In genomic region chr5:147968855-147969254, GRCh38 we compare ENCODE assay signal across 21 cellular contexts.
"Had no signal": no experiment of that assay in that cellular context is flagged by ENCODE, and none has a peak within 500 bp of the region (broad histone marks: within the 10 kb centered on the region; RNA-seq: fewer than 3 reads in every experiment).

No MANE protein-coding gene starts in this region.

- H3K36me3 Mint-ChIP-seq: natural killer cell treated with Interleukin-12 subunit alpha and Interleukin-12 subunit beta and Interleukin-15 and Interleukin-18, amount 100 ng/mL, for 72 hours had no signal

- H3K27ac ChIP-seq: ascending aorta, cardiac muscle cell, tibial artery had no signal

- H3K27me3 Mint-ChIP-seq: activated CD4-positive, alpha-beta T cell treated with anti-CD3 and anti-CD28 coated beads, Interleukin-2, amount 10 ng/mL, durations not matched to agents 7 days and 5 days had no signal

- H3K4me3 Mint-ChIP-seq: activated CD4-positive, alpha-beta T cell treated with anti-CD3 and anti-CD28 coated beads, Interleukin-2, amount 10 ng/mL, durations not matched to agents 7 days and 5 days; activated CD8-positive, alpha-beta T cell treated with anti-CD3 and anti-CD28 coated beads, Interleukin-2, amount 10 ng/mL, durations not matched to agents 7 days and 5 days; activated T-cell treated with anti-CD3 and anti-CD28 coated beads, Interleukin-2, amount 50 U/mL, for 24 hours; effector memory CD8-positive, alpha-beta T cell; mesothelial cell of epicardium; natural killer cell treated with Interleukin-12 subunit alpha and Interleukin-12 subunit beta and Interleukin-15 and Interleukin-18, amount 100 ng/mL, for 72 hours had no signal

- DNase-seq: activated CD4-positive, alpha-beta T cell treated with anti-CD3 and anti-CD28 coated beads, Interleukin-2, amount 10 ng/mL, durations not matched to agents 7 days and 5 days; activated CD8-positive, alpha-beta T cell treated with anti-CD3 and anti-CD28 coated beads, Interleukin-2, amount 10 ng/mL, durations not matched to agents 7 days and 5 days; activated effector memory CD4-positive, alpha-beta T cell treated with Interleukin-2 at 50 U/mL for 16 hours; activated naive CD4-positive, alpha-beta T cell treated with anti-CD3 and anti-CD28 coated beads, Interleukin-2, amount 50 U/mL, for 16 hours; activated T-cell treated with anti-CD3 and anti-CD28 coated beads, Interleukin-2, amount 50 U/mL, for 24 hours; effector memory CD8-positive, alpha-beta T cell; foreskin melanocyte; kidney; retina; stimulated activated CD4-positive, alpha-beta T cell treated with anti-CD3 and anti-CD28 coated beads, Interleukin-12 subunit alpha, Interleukin-12 subunit beta, amount 100 ng/mL, for 4 hours; stimulated activated CD4-positive, alpha-beta T cell treated with anti-CD3 and anti-CD28 coated beads, Interleukin-1b, Interleukin-23, amount 100 ng/mL, for 48 hours; stimulated activated naive CD8-positive, alpha-beta T cell treated with anti-CD3 and anti-CD28 coated beads, Interleukin-15, Interleukin-2, amounts not matched to agents 100 U/mL and 50 U/mL, for 24 hours; substantia nigra; T-helper 1 cell; T1000; tibial artery had no signal

- FAIRE-seq: kidney had no signal

- H3K4me1 ChIP-seq: ascending aorta, tibial artery had no signal

- H3K9me3 Mint-ChIP-seq: activated CD4-positive, alpha-beta T cell treated with anti-CD3 and anti-CD28 coated beads, Interleukin-2, amount 10 ng/mL, durations not matched to agents 7 days and 5 days; activated T-cell treated with anti-CD3 and anti-CD28 coated beads, Interleukin-2, amount 50 U/mL, for 24 hours; effector memory CD8-positive, alpha-beta T cell; mesothelial cell of epicardium; natural killer cell treated with Interleukin-12 subunit alpha and Interleukin-12 subunit beta and Interleukin-15 and Interleukin-18, amount 100 ng/mL, for 72 hours had no signal

- H3K36me3 ChIP-seq: ascending aorta, cardiac muscle cell, tibial artery had no signal

- H3K27me3 ChIP-seq: ascending aorta, cardiac muscle cell, tibial artery had no signal

- H3K27ac Mint-ChIP-seq: activated CD4-positive, alpha-beta T cell treated with anti-CD3 and anti-CD28 coated beads, Interleukin-2, amount 10 ng/mL, durations not matched to agents 7 days and 5 days; activated CD8-positive, alpha-beta T cell treated with anti-CD3 and anti-CD28 coated beads, Interleukin-2, amount 10 ng/mL, durations not matched to agents 7 days and 5 days; activated T-cell treated with anti-CD3 and anti-CD28 coated beads, Interleukin-2, amount 50 U/mL, for 24 hours; effector memory CD8-positive, alpha-beta T cell; mesothelial cell of epicardium; natural killer cell treated with Interleukin-12 subunit alpha and Interleukin-12 subunit beta and Interleukin-15 and Interleukin-18, amount 100 ng/mL, for 72 hours had no signal

- H3K4me3 ChIP-seq: ascending aorta, cardiac muscle cell, lung, tibial artery had no signal

- H3K9me3 ChIP-seq: ascending aorta, tibial artery had no signal

- H3K4me1 Mint-ChIP-seq: activated CD4-positive, alpha-beta T cell treated with anti-CD3 and anti-CD28 coated beads, Interleukin-2, amount 10 ng/mL, durations not matched to agents 7 days and 5 days had no signal
